Comparison of ENCODE assay signal across 22 cellular contexts in genomic region chr2:224034027-224034426, GRCh38. TPM values are rescaled to one million over a fixed set of nuclear protein-coding genes. Genes with fewer than 3 reads are reported as not detected.
A peak's percentile ranks its signal among the peaks of the same experiment; 100 is the strongest.
DNase-seq lines count a peak whose midpoint lies in the region; ATAC-seq and TF ChIP-seq lines count a peak whose summit lies in the region.
"Had no signal": no experiment of that assay in that cellular context is flagged by ENCODE, and none has a peak within 500 bp of the region (broad histone marks: within the 10 kb centered on the region; RNA-seq: fewer than 3 reads in every experiment).

No MANE protein-coding gene starts in this region.

- peak overlapping the region; percentile 24 for H3K4me2 ChIP-seq in smooth muscle cell
- H3K4me2 ChIP-seq: KMS-11 had no signal

- H3K9me3 Mint-ChIP-seq in activated naive CD4-positive, alpha-beta T cell treated with anti-CD3 and anti-CD28 coated beads, Interleukin-2, amount 50 U/mL, for 72 hours: peaks cover 0 to 4% of the 10 kb centered on the region in 2 donors
- H3K9me3 Mint-ChIP-seq: CD8-positive, alpha-beta memory T cell had no signal

- WGBS in smooth muscle cell (ENCODE audit: low lambda C conversion rate): 89% methylated on average over 6 of the region's 6 CpGs

- peaks cover 20% of the 10 kb centered on the region for H3K4me1 ChIP-seq in smooth muscle cell (ENCODE audit: low read depth)
- H3K4me1 ChIP-seq: HAP-1 had no signal

- H3K4me3 ChIP-seq in epithelial cell of proximal tubule (ENCODE audit: low read depth, low read length) (peak overlapping the region; percentile 31), smooth muscle cell (no peak overlapping the region)
- H3K4me3 ChIP-seq: HAP-1, SJSA1 had no signal

- no peaks in the 10 kb centered on the region for H3K36me3 ChIP-seq in smooth muscle cell (ENCODE audit: low read depth)
- H3K36me3 ChIP-seq: HAP-1 had no signal

- no peak overlapping the region for H3K9ac ChIP-seq in smooth muscle cell (ENCODE audit: low read depth)
- H3K9ac ChIP-seq: KMS-11 had no signal

- no peak for DNase-seq in activated naive CD4-positive, alpha-beta T cell treated with anti-CD3 and anti-CD28 coated beads, Interleukin-2, amount 50 U/mL, for 72 hours (ENCODE audit: low spot score in 2 of 2)
- no peak for DNase-seq in activated naive CD4-positive, alpha-beta T cell treated with Interleukin-2 at 50 U/mL for 16 hours
- DNase-seq in RWPE1 (ENCODE audit: low spot score): no peak
- no peak for DNase-seq in epithelial cell of proximal tubule (ENCODE audit: low read depth)
- no peak for DNase-seq in smooth muscle cell (lab: John Stamatoyannopoulos, UW; ENCODE audit: unreplicated experiment)
- no peak for DNase-seq in NCI-H69 (lab: John Stamatoyannopoulos, UW)
- no peak for DNase-seq in GM19238 (ENCODE audit: insufficient read length, low spot score)
- DNase-seq: 8988T; Calu3; CD8-positive, alpha-beta memory T cell; DMS153; NCI-H1417; NCI-H1694 treated with DMSO at 0.1 percent for 48 hours; NCI-H2081 treated with DMSO at 0.1 percent for 48 hours; NCI-H446; NCI-H526 had no signal

- H3F3A ChIP-seq in smooth muscle cell (ENCODE audit: low read depth): peaks cover 3% of the 10 kb centered on the region

- peak overlapping the region; percentile 24 to 31 for H3K27ac Mint-ChIP-seq in activated naive CD4-positive, alpha-beta T cell treated with anti-CD3 and anti-CD28 coated beads, Interleukin-2, amount 50 U/mL, for 72 hours
- H3K27ac Mint-ChIP-seq: CD8-positive, alpha-beta memory T cell had no signal

- H2AFZ ChIP-seq in smooth muscle cell (ENCODE audit: low read depth): no peak overlapping the region

- H3K27ac ChIP-seq in RWPE1 (peak overlapping the region; percentile 41), smooth muscle cell (ENCODE audit: low read depth) (peak overlapping the region; percentile 33)
- H3K27ac ChIP-seq: C4-2B, KMS-11, SJSA1 had no signal

- no peaks in the 10 kb centered on the region for H3K27me3 ChIP-seq in smooth muscle cell (ENCODE audit: low read depth)
- H3K27me3 ChIP-seq: SJSA1 had no signal

- POLR2A ChIA-PET in RWPE1 (lab: Yijun Ruan, JAX; ENCODE audit: low non-redundant PET): no interaction called here

- H3K79me2 ChIP-seq in smooth muscle cell (ENCODE audit: low read depth): peaks cover 98% of the 10 kb centered on the region

- peaks cover 99% of the 10 kb centered on the region for H4K20me1 ChIP-seq in smooth muscle cell (ENCODE audit: low read depth)

- CTCF ChIA-PET in RWPE1 (lab: Yijun Ruan, JAX): interaction anchor here (0.6 to 1.1 kb wide), 3 partner anchors 58 to 251 kb away, joined by 3 to 4 read pairs (median 3); no protein-coding TSS in a partner anchor

- TF ChIP-seq CTCF in RWPE1 (conservative IDR thresholded peaks at IDR 0.05; ENCODE audit: low read depth) (no peak), epithelial cell of proximal tubule (conservative IDR thresholded peaks at IDR 0.05; ENCODE audit: low read depth, low read length) (no peak), smooth muscle cell (IDR thresholded peaks at IDR 0.05; ENCODE audit: borderline replicate concordance, insufficient read depth, poor library complexity, severe bottlenecking) (no peak)

- peaks cover 7 to 34% of the 10 kb centered on the region in 2 donors for H3K36me3 Mint-ChIP-seq in activated naive CD4-positive, alpha-beta T cell treated with anti-CD3 and anti-CD28 coated beads, Interleukin-2, amount 50 U/mL, for 72 hours

- no peaks in the 10 kb centered on the region for H3K9me3 ChIP-seq in smooth muscle cell (replicated peaks; ENCODE audit: low read depth)
- H3K9me3 ChIP-seq: HAP-1 had no signal

- ATAC-seq in activated naive CD4-positive, alpha-beta T cell treated with anti-CD3 and anti-CD28 coated beads, Interleukin-2, amount 50 U/mL, for 72 hours: no peak
- no peak for ATAC-seq in HG03571 (IDR thresholded peaks at IDR 0.05; ENCODE audit: unreplicated experiment)
- ATAC-seq: Right ventricle myocardium inferior had no signal

RNA-seq across cellular contexts. Expression of gene SERPINE2, which starts 5.1 kb away (rescaled TPM):
- total RNA-seq in activated naive CD4-positive, alpha-beta T cell treated with anti-CD3 and anti-CD28 coated beads, Interleukin-2, amount 50 U/mL, for 72 hours: 10 to 100 TPM; 37.8 to 46.0 TPM
- total RNA-seq in epithelial cell of proximal tubule (40.4 and 57.7 TPM in 2 replicates), smooth muscle cell (2,183 and 2,362 TPM in 2 replicates)
- 2,391 and 3,094 TPM in 2 replicates for polyA plus RNA-seq in smooth muscle cell

Comparison
In these comparisons a context has a peak if more than half of its experiments do, and no peak if none do; other contexts are left out.
1. RNA of gene SERPINE2, which starts 5.1 kb away (total RNA-seq): 2,183 to 2,362 TPM in smooth muscle cell; 40.4 to 57.7 TPM in epithelial cell of proximal tubule and 37.8 to 46.0 TPM in activated naive CD4-positive, alpha-beta T cell treated with anti-CD3 and anti-CD28 coated beads, Interleukin-2, amount 50 U/mL, for 72 hours; every median in the first group is over 10 times any median in the second.